24 cellular contexts compared by ENCODE assay signal in genomic region chr20:25745738-25746137, GRCh38.
"Had no signal": no experiment of that assay in that cellular context is flagged by ENCODE, and none has a peak within 500 bp of the region (broad histone marks: within the 10 kb centered on the region; RNA-seq: fewer than 3 reads in every experiment).

No MANE protein-coding gene starts in this region.

- ATAC-seq: HepG2, Panc1, PC-3 had no signal

- DNase-seq: IMR-90; Karpas-422; KG1; MG63; NCI-H1092; NCI-H1105 treated with DMSO at 0.1 percent for 48 hours; NCI-H1417 treated with DMSO at 0.1 percent for 48 hours; NCI-H187; NCI-H2029; NCI-H2081 treated with DMSO at 0.1 percent for 48 hours; NCI-H2171; NCI-H226; NCI-H446; NCI-H510A; NCI-H524 treated with DMSO at 0.1 percent for 48 hours; NCI-H69; NCI-H774; NK-92 treated with Interleukin-12 subunit alpha and Interleukin-12 subunit beta, amount 100 ng/mL, for 24 hours; PC-3; SHP77; SK-N-SH had no signal

- H3K27me3 ChIP-seq: MG63 had no signal

- H3K27ac ChIP-seq: RWPE1 had no signal

- H3K36me3 ChIP-seq: MG63 had no signal

- H3K9me3 ChIP-seq: MG63, SK-N-SH had no signal

- H3K4me2 ChIP-seq: SK-N-SH had no signal

- H3K4me3 ChIP-seq: MG63 had no signal
